ENCODE assay signal across 1 cellular context in genomic region chr11:44729065-44729464, GRCh38.
TF ChIP-seq lines count a peak whose summit lies in the region.

No MANE protein-coding gene starts in this region.

TF ChIP-seq in HepG2, 621 proteins besides CTCF, POLR2A, EP300 and RAD21 (continued from another document):
- TF ChIP-seq KAT7 (CRISPR knock-in tag; IDR thresholded peaks at IDR 0.05; ENCODE audit: borderline replicate concordance) (no peak), NONO (IDR thresholded peaks at IDR 0.05) (no peak), NONO (CRISPR knock-in tag; conservative IDR thresholded peaks at IDR 0.05) (no peak), FOXA1 (IDR thresholded peaks at IDR 0.05) (no peak), FOXA1 (CRISPR knock-in tag; IDR thresholded peaks at IDR 0.05) (no peak), ZBTB42 (CRISPR knock-in tag; IDR thresholded peaks at IDR 0.05) (no peak), ZBTB2 (CRISPR knock-in tag; IDR thresholded peaks at IDR 0.05; ENCODE audit: low read depth) (no peak), ZNF18 (CRISPR knock-in tag; IDR thresholded peaks at IDR 0.05; ENCODE audit: insufficient replicate concordance) (no peak), GMEB1 (CRISPR knock-in tag; IDR thresholded peaks at IDR 0.05; ENCODE audit: borderline replicate concordance) (no peak), NFE2L2 (IDR thresholded peaks at IDR 0.05; ENCODE audit: low read length) (no peak)
